Comparison of ENCODE assay signal across 11 cellular contexts in the genomic region with DNA sequence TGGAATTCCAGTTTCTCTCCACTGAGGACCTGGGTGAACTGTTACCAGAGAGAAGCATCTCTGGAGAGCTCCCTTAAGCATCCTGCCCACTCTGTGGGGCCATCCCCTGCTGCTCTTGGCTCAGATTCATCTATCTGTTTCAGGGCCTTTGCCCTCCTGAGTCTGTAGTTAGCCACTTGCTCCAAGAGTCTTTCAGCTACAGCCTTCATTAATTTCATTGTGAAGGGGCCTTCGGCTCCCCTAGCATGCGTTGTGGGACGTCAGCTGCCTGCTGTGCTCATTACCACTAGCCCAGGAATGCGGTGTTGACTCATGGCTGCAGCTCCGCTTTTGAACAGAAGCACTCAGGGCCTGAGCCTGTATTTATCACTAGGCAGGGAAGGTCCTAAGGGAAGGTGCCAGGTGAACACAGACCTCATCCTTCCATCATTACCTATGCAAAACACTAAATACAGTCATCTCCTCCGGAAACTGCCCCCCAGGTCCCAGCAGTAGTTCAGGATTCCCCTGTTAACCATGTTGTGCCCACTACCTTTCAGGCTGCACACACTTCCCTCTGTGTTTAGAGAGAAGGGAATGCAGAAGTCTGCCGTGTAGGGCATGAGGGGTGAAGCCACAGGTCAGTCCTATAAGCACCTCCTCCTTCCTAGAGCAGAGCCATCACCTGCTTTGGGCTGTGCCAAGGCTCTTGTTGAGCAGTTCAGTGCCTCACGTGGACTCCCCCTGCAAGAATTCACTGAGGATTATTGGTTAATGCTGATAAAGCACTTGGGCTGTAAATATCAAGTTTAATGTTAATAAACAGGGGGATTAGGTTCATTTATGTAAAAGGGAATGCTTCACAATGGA.
DNase-seq lines count a peak whose midpoint lies in the region; ATAC-seq, FAIRE-seq and TF ChIP-seq lines count a peak whose summit lies in the region.
"Had no signal": no experiment of that assay in that cellular context is flagged by ENCODE, and none has a peak within 500 bp of the region (broad histone marks: within the 10 kb centered on the region; RNA-seq: fewer than 3 reads in every experiment).

No MANE protein-coding gene starts in this region.

- intact Hi-C loops in breast epithelium (cut with DNase I; ENCODE audit: low total_unique reads) (no loop called here), HepG2 (cut with micrococcal nuclease; ENCODE audit: unreplicated experiment) (no loop called here), gastrocnemius medialis (cut with DNase I; ENCODE audit: low total_unique reads) (no loop called here)

- TF ChIP-seq RAD21 in HepG2 (CRISPR knock-in tag; IDR thresholded peaks at IDR 0.05) = no peak

- no peaks in the 10 kb centered on the region for H3K9me3 Mint-ChIP-seq in T-helper 2 cell treated with Interferon-gamma antibody and Interleukin-4, amounts not matched to agents 5 μg/mL and 100 μg/mL, for 36 hours
- H3K9me3 Mint-ChIP-seq: CD4-positive, CD25-positive, alpha-beta regulatory T cell had no signal

- H3K36me3 Mint-ChIP-seq in T-helper 2 cell treated with Interferon-gamma antibody and Interleukin-4, amounts not matched to agents 5 μg/mL and 100 μg/mL, for 36 hours (ENCODE audit: low read depth) = no peaks in the 10 kb centered on the region
- H3K36me3 Mint-ChIP-seq: CD4-positive, CD25-positive, alpha-beta regulatory T cell had no signal

- no peaks in the 10 kb centered on the region for H4K20me1 ChIP-seq in HepG2 (ENCODE audit: insufficient read depth, low read length)

- peaks cover 16% of the 10 kb centered on the region for H3K4me1 ChIP-seq in ACC112 (ENCODE audit: control insufficient read depth, insufficient read depth, low read length, unreplicated experiment)
- no peaks in the 10 kb centered on the region for H3K4me1 ChIP-seq in breast epithelium
- peaks cover 59% of the 10 kb centered on the region for H3K4me1 ChIP-seq in HepG2 (ENCODE audit: insufficient read depth, low read length)
- H3K4me1 ChIP-seq in gastrocnemius medialis = peaks cover 0 to 5% of the 10 kb centered on the region in 2 donors

- H3K79me2 ChIP-seq in ACC112 (ENCODE audit: control insufficient read depth, insufficient read depth, low read length, unreplicated experiment) (no peaks in the 10 kb centered on the region), HepG2 (ENCODE audit: insufficient read depth, low read length) (no peaks in the 10 kb centered on the region)

- FAIRE-seq in HepG2 (lab: Jason Lieb, UNC) = no peak

- H3K27me3 ChIP-seq in ACC112 (ENCODE audit: insufficient read depth, low read length) (no peaks in the 10 kb centered on the region), breast epithelium (no peaks in the 10 kb centered on the region), HepG2 (ENCODE audit: control insufficient read depth in 1 of 2, insufficient read depth in 2 of 2, low read length in 2 of 2) (peaks cover 0 to 2% of the 10 kb centered on the region in 2 experiments; a peak in 3 of 5 replicates), gastrocnemius medialis (peaks cover 11 to 19% (median 12%) of the 10 kb centered on the region in 3 donors)

- no peaks in the 10 kb centered on the region for H3K9me3 ChIP-seq in breast epithelium
- H3K9me3 ChIP-seq in HepG2 (ENCODE audit: low read length) = no peaks in the 10 kb centered on the region
- H3K9me3 ChIP-seq in gastrocnemius medialis = no peaks in the 10 kb centered on the region

- peaks cover 2% of the 10 kb centered on the region for H3K4me1 Mint-ChIP-seq in T-helper 2 cell treated with Interferon-gamma antibody and Interleukin-4, amounts not matched to agents 5 μg/mL and 100 μg/mL, for 36 hours (ENCODE audit: low read depth)
- H3K4me1 Mint-ChIP-seq: CD4-positive, CD25-positive, alpha-beta regulatory T cell had no signal

- no TSS peak for BruUV-seq in HepG2 (replicated peaks; lab: Mats Ljungman, UMichigan)

- POLR2A ChIA-PET in HepG2 (lab: Yijun Ruan, JAX) = no interaction called here

- H3K4me3 Mint-ChIP-seq in T-helper 2 cell treated with Interferon-gamma antibody and Interleukin-4, amounts not matched to agents 5 μg/mL and 100 μg/mL, for 36 hours = no peak overlapping the region
- H3K4me3 Mint-ChIP-seq: CD4-positive, CD25-positive, alpha-beta regulatory T cell had no signal

- 3% methylated on average over 5 of the region's 8 CpGs for WGBS in HepG2 (ENCODE audit: low lambda C conversion rate)

- no peak overlapping the region for H3K27ac Mint-ChIP-seq in T-helper 2 cell treated with Interferon-gamma antibody and Interleukin-4, amounts not matched to agents 5 μg/mL and 100 μg/mL, for 36 hours
- H3K27ac Mint-ChIP-seq: CD4-positive, CD25-positive, alpha-beta regulatory T cell had no signal

- in situ Hi-C loops in HepG2 (cut with HindIII; ENCODE audit: extremely low pct_ligation_motif_present, low pct_unique_long_range_greater_than_20kb) = no loop called here
- in situ Hi-C loops in gastrocnemius medialis (cut with MboI; ENCODE audit: low sequenced_read_pairs in 4 of 4) = no loop called here

- no peak for TF ChIP-seq CTCF in breast epithelium (IDR thresholded peaks at IDR 0.05)
- no peak for TF ChIP-seq CTCF in HepG2 (CRISPR knock-in tag; IDR thresholded peaks at IDR 0.05)
- TF ChIP-seq CTCF in gastrocnemius medialis (IDR thresholded peaks at IDR 0.05 in 4 of 5, conservative IDR thresholded peaks at IDR 0.05 in 1 of 5) = no peak

- ATAC-seq in HepG2 (peak; percentile 75), gastrocnemius medialis (no peak), HG03039 (IDR thresholded peaks at IDR 0.05; ENCODE audit: unreplicated experiment) (no peak)

- DNase-seq in LHCN-M2 (ENCODE audit: low read depth) = peak; percentile 83
- DNase-seq in breast epithelium (ENCODE audit: low spot score in 2 of 2) = no peak
- DNase-seq in HepG2 (ENCODE audit: low spot score) = peak; percentile 50
- no peak for DNase-seq in gastrocnemius medialis
- no peak for DNase-seq in cerebellar cortex (ENCODE audit: low spot score)
- no peak for DNase-seq in T-helper 2 cell treated with Interferon-gamma antibody and Interleukin-4, amounts not matched to agents 5 μg/mL and 100 μg/mL, for 36 hours (ENCODE audit: low spot score)
- DNase-seq: CD4-positive, CD25-positive, alpha-beta regulatory T cell; KBM-7 had no signal

- H2AFZ ChIP-seq in ACC112 (ENCODE audit: low read length, unreplicated experiment) = peak overlapping the region; percentile 88
- peak overlapping the region; percentile 15 for H2AFZ ChIP-seq in HepG2 (ENCODE audit: low read length)

- CTCF ChIA-PET in HepG2 (lab: Yijun Ruan, JAX; ENCODE audit: low intra/inter-chr PET ratio, low total read pairs) = no interaction called here

- peak overlapping the region; percentile 76 for H3K4me2 ChIP-seq in HepG2 (ENCODE audit: low read depth, low read length)

- no peak for TF ChIP-seq EP300 in HepG2 (IDR thresholded peaks at IDR 0.05; ENCODE audit: low read depth in 2 of 2, low read length in 2 of 2)
- no peak for TF ChIP-seq EP300 in HepG2 (CRISPR knock-in tag; IDR thresholded peaks at IDR 0.05; ENCODE audit: borderline replicate concordance)

- no peaks in the 10 kb centered on the region for H3K27me3 Mint-ChIP-seq in T-helper 2 cell treated with Interferon-gamma antibody and Interleukin-4, amounts not matched to agents 5 μg/mL and 100 μg/mL, for 36 hours (ENCODE audit: low read depth)
- H3K27me3 Mint-ChIP-seq: CD4-positive, CD25-positive, alpha-beta regulatory T cell had no signal

- no peak for TF ChIP-seq POLR2A in breast epithelium (IDR thresholded peaks at IDR 0.05)
- no peak for TF ChIP-seq POLR2A in HepG2 (IDR thresholded peaks at IDR 0.05; ENCODE audit: insufficient read depth in 1 of 2, low read depth in 2 of 2, low read length in 2 of 2)
- no peak for TF ChIP-seq POLR2A in gastrocnemius medialis (IDR thresholded peaks at IDR 0.05)

- peak overlapping the region; percentile 41 for H3K9ac ChIP-seq in HepG2 (ENCODE audit: insufficient read depth, low read depth, low read length)

- peak overlapping the region; percentile 64 for H3K27ac ChIP-seq in ACC112 (ENCODE audit: low read depth, low read length)
- peak overlapping the region; percentile 52 to 66 for H3K27ac ChIP-seq in breast epithelium
- H3K27ac ChIP-seq in HepG2 (ENCODE audit: extremely low read length, insufficient read depth, low read length) = no peak overlapping the region
- H3K27ac ChIP-seq in gastrocnemius medialis = peak overlapping the region in 1 of 4 donors; percentile 17

- H3K36me3 ChIP-seq in ACC112 (ENCODE audit: insufficient read depth, low read length) (no peaks in the 10 kb centered on the region), breast epithelium (no peaks in the 10 kb centered on the region), HepG2 (replicated peaks in 1 of 2; ENCODE audit: control insufficient read depth in 1 of 2, insufficient read depth in 2 of 2, low read length in 2 of 2) (no peaks in the 10 kb centered on the region), gastrocnemius medialis (no peaks in the 10 kb centered on the region)

- H3K4me3 ChIP-seq in ACC112 (ENCODE audit: low read depth, low read length) = no peak overlapping the region
- no peak overlapping the region for H3K4me3 ChIP-seq in breast epithelium
- peak overlapping the region in 1 of 3 experiments; percentile 52; a peak in 2 of 6 replicates for H3K4me3 ChIP-seq in HepG2 (replicated peaks in 1 of 3; ENCODE audit: insufficient read depth in 1 of 3, low read depth in 2 of 3, low read length in 3 of 3)
- H3K4me3 ChIP-seq in gastrocnemius medialis = no peak overlapping the region
- H3K4me3 ChIP-seq: skin epidermis had no signal

TF ChIP-seq in HepG2, 621 proteins besides CTCF, POLR2A, EP300 and RAD21 (continues in another document):
- TF ChIP-seq KDM3A (CRISPR knock-in tag; IDR thresholded peaks at IDR 0.05; ENCODE audit: low read depth) = no peak
- no peak for TF ChIP-seq ZSCAN12 (CRISPR knock-in tag; IDR thresholded peaks at IDR 0.05)
- peak; percentile 45 for TF ChIP-seq ZMYM3 (CRISPR knock-in tag; IDR thresholded peaks at IDR 0.05)
- TF ChIP-seq, protein P1, sequence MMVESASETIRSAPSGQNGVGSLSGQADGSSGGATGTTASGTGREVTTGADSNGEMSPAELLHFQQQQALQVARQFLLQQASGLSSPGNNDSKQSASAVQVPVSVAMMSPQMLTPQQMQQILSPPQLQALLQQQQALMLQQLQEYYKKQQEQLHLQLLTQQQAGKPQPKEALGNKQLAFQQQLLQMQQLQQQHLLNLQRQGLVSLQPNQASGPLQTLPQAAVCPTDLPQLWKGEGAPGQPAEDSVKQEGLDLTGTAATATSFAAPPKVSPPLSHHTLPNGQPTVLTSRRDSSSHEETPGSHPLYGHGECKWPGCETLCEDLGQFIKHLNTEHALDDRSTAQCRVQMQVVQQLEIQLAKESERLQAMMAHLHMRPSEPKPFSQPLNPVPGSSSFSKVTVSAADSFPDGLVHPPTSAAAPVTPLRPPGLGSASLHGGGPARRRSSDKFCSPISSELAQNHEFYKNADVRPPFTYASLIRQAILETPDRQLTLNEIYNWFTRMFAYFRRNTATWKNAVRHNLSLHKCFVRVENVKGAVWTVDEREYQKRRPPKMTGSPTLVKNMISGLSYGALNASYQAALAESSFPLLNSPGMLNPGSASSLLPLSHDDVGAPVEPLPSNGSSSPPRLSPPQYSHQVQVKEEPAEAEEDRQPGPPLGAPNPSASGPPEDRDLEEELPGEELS (CRISPR knock-in tag; IDR thresholded peaks at IDR 0.05) = no peak
- no peak for TF ChIP-seq YEATS2 (CRISPR knock-in tag; IDR thresholded peaks at IDR 0.05; ENCODE audit: borderline replicate concordance)
- TF ChIP-seq CENPT (CRISPR knock-in tag; IDR thresholded peaks at IDR 0.05; ENCODE audit: low read depth) = no peak
- 0 out of 2 replicates have a peak, but pooled peaks have one; percentile 10 for TF ChIP-seq MED1 (CRISPR knock-in tag; IDR thresholded peaks at IDR 0.05)

Comparison
In these comparisons a context has a peak if more than half of its experiments do, and no peak if none do; other contexts are left out.
1. DNase-seq: peak in LHCN-M2 (single experiment) and HepG2 (single experiment); none in breast epithelium (0 of 2), gastrocnemius medialis (0 of 2), cerebellar cortex (single experiment) and T-helper 2 cell treated with Interferon-gamma antibody and Interleukin-4, amounts not matched to agents 5 μg/mL and 100 μg/mL, for 36 hours (single experiment).